Comparison of ENCODE assay signal across 17 cellular contexts in the genomic region with DNA sequence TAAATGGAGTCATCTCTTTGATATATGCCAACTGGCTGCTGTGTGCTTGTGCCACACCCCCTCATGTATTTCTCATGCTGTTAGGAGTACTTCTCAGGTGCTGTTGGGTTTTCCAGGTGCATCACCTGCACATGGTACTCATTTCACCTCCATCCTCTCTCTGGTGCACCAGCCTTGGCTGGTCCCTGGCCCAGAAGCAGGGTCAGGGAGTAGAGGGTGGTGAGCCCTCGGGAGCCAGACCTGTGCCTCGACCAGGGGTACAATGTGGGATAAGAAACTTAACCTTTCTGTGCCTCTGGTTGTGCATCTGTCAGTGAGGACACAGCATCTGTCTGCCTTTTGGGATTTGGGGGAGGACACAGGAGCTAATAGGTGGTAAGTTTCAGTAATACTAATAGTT.
"Had no signal": no experiment of that assay in that cellular context is flagged by ENCODE, and none has a peak within 500 bp of the region (broad histone marks: within the 10 kb centered on the region; RNA-seq: fewer than 3 reads in every experiment).

No MANE protein-coding gene starts in this region.

- H3K27me3 Mint-ChIP-seq: activated B cell treated with CpG ODN at 0.5 μM for 24 hours; activated naive CD8-positive, alpha-beta T cell treated with anti-CD3 and anti-CD28 coated beads for 36 hours; central memory CD8-positive, alpha-beta T cell had no signal

- H3K9me3 Mint-ChIP-seq: activated B cell treated with CpG ODN at 0.5 μM for 24 hours; activated naive CD8-positive, alpha-beta T cell treated with anti-CD3 and anti-CD28 coated beads for 36 hours; activated T-cell treated with anti-CD3 and anti-CD28 coated beads, Interleukin-2, amount 50 U/mL, for 4 hours; central memory CD8-positive, alpha-beta T cell; natural killer cell; T-helper 2 cell treated with Interferon-gamma antibody and Interleukin-4, amounts not matched to agents 5 μg/mL and 100 μg/mL, for 36 hours had no signal

- H3K4me3 Mint-ChIP-seq: activated B cell treated with CpG ODN at 0.5 μM for 24 hours; activated naive CD8-positive, alpha-beta T cell treated with anti-CD3 and anti-CD28 coated beads for 36 hours; activated T-cell treated with anti-CD3 and anti-CD28 coated beads, Interleukin-2, amount 50 U/mL, for 4 hours; central memory CD8-positive, alpha-beta T cell; natural killer cell; T-helper 2 cell treated with Interferon-gamma antibody and Interleukin-4, amounts not matched to agents 5 μg/mL and 100 μg/mL, for 36 hours had no signal

- ATAC-seq: activated T-cell treated with anti-CD3 and anti-CD28 coated beads, Interleukin-2, amount 50 U/mL, for 4 hours; mucosa of descending colon; right cardiac atrium had no signal

- H3K27ac Mint-ChIP-seq: activated B cell treated with CpG ODN at 0.5 μM for 24 hours had no signal

- DNase-seq: activated B cell treated with CpG ODN at 0.5 μM for 24 hours; activated CD4-positive, alpha-beta T cell treated with anti-CD3 and anti-CD28 coated beads for 48 hours; activated effector memory CD4-positive, alpha-beta T cell treated with anti-CD3 and anti-CD28 coated beads, Interleukin-2, amount 50 U/mL, for 16 hours; activated naive CD8-positive, alpha-beta T cell treated with anti-CD3 and anti-CD28 coated beads for 36 hours; activated T-cell treated with anti-CD3 and anti-CD28 coated beads, Interleukin-2, amount 50 U/mL, for 4 hours; anterior cingulate cortex; brain microvascular endothelial cell; effector CD8-positive, alpha-beta T cell; esophagus squamous epithelium; mammary epithelial cell; mucosa of descending colon; natural killer cell; right cardiac atrium; SW 1271; tibial artery had no signal
